In genomic region chr19:1041835-1042685, GRCh38 we compare ENCODE assay signal across 11 cellular contexts. TPM values are rescaled to one million over a fixed set of nuclear protein-coding genes. Genes with fewer than 3 reads are reported as not detected.
DNase-seq lines count a peak whose midpoint lies in the region; ATAC-seq and TF ChIP-seq lines count a peak whose summit lies in the region.
"Had no signal": no experiment of that assay in that cellular context is flagged by ENCODE, and none has a peak within 500 bp of the region (broad histone marks: within the 10 kb centered on the region; RNA-seq: fewer than 3 reads in every experiment).

No MANE protein-coding gene starts in this region.

- H3K9me3 Mint-ChIP-seq in neural crest cell: no peaks in the 10 kb centered on the region

- no peaks in the 10 kb centered on the region for H3K27me3 ChIP-seq in colonic mucosa

- DNase-seq in DMS53 treated with DMSO at 0.1 percent for 48 hours (lab: John Stamatoyannopoulos, UW; ENCODE audit: unreplicated experiment) (peak; percentile 47), NCI-H2029 treated with DMSO at 0.1 percent for 48 hours (lab: John Stamatoyannopoulos, UW) (peak; percentile 50), colonic mucosa (peak; percentile 82), neural crest cell (ENCODE audit: low read depth, low spot score) (no peak), AG08396 (ENCODE audit: low spot score) (no peak), activated gamma-delta T cell treated with Interleukin-2 at 50 U/mL for 16 hours (no peak)
- DNase-seq: activated CD4-positive, CD25-positive, alpha-beta regulatory T cell; foreskin fibroblast had no signal

- no peaks in the 10 kb centered on the region for H3K36me3 ChIP-seq in colonic mucosa

- no peaks in the 10 kb centered on the region for H3K9me3 ChIP-seq in colonic mucosa

- ATAC-seq in GM18907 (IDR thresholded peaks at IDR 0.05; ENCODE audit: unreplicated experiment) (no peak), HG03460 (IDR thresholded peaks at IDR 0.05; ENCODE audit: unreplicated experiment) (no peak)

- H3K27me3 Mint-ChIP-seq in neural crest cell (ENCODE audit: low read depth): no peaks in the 10 kb centered on the region

- no peak overlapping the region for H3K27ac Mint-ChIP-seq in neural crest cell (ENCODE audit: unreplicated experiment)

- H3K4me1 Mint-ChIP-seq in neural crest cell: peaks cover 27% of the 10 kb centered on the region

- peak overlapping the region; percentile 52 for H3K4me3 ChIP-seq in colonic mucosa

- TF ChIP-seq CTCF in colonic mucosa (IDR thresholded peaks at IDR 0.05): no peak
- no peak for TF ChIP-seq CTCF in neural crest cell (conservative IDR thresholded peaks at IDR 0.05)

- H3K4me1 ChIP-seq in colonic mucosa: peaks cover 23% of the 10 kb centered on the region

- peak overlapping the region; percentile 76 for H3K27ac ChIP-seq in colonic mucosa

- H3K4me3 Mint-ChIP-seq in neural crest cell: peak overlapping the region; percentile 66

- intact Hi-C loops in colonic mucosa (cut with DNase I): no loop called here

- H3K36me3 Mint-ChIP-seq in neural crest cell (ENCODE audit: low read depth): peaks cover 3% of the 10 kb centered on the region

- H3K9ac ChIP-seq in colonic mucosa (ENCODE audit: low read depth in 2 of 2, low read length in 2 of 2): peak overlapping the region; percentile 64 to 70

RNA-seq across cellular contexts. Expression of gene ABCA7, which starts 2.2 kb away (rescaled TPM):
- total RNA-seq in colonic mucosa (10 to 100 TPM; 23.9 to 31.6 TPM), neural crest cell (12.8 and 16.3 TPM in 2 replicates)

RNA-seq across cellular contexts. Expression of gene CNN2, which starts 15.7 kb away (rescaled TPM):
- total RNA-seq in colonic mucosa: 100 to 1,000 TPM; 108 to 132 TPM
- 140 and 141 TPM in 2 replicates for total RNA-seq in neural crest cell

RNA-seq across cellular contexts. Expression of gene RNU6-2, which starts 20.7 kb away (rescaled TPM):
- total RNA-seq in colonic mucosa (not detected), neural crest cell (not detected in 2 replicates)
- total RNA-seq: aorta had no signal

RNA-seq across cellular contexts. Expression of gene TMEM259, which starts 21.1 kb away (rescaled TPM):
- total RNA-seq in colonic mucosa (100 to 1,000 TPM; 170 to 235 TPM), neural crest cell (164 and 170 TPM in 2 replicates)

RNA-seq across cellular contexts. Expression of gene ARHGAP45, which starts 24.9 kb away (rescaled TPM):
- total RNA-seq in colonic mucosa: 10 to 100 TPM; 27.4 to 37.9 TPM
- total RNA-seq in neural crest cell: 1.6 and 1.7 TPM in 2 replicates

Comparison
In these comparisons a context has a peak if more than half of its experiments do, and no peak if none do; other contexts are left out.
1. DNase-seq: peak in DMS53 treated with DMSO at 0.1 percent for 48 hours (single experiment), NCI-H2029 treated with DMSO at 0.1 percent for 48 hours (single experiment) and colonic mucosa (single experiment); none in neural crest cell (single experiment), AG08396 (single experiment) and activated gamma-delta T cell treated with Interleukin-2 at 50 U/mL for 16 hours (single experiment).